In the genomic region with DNA sequence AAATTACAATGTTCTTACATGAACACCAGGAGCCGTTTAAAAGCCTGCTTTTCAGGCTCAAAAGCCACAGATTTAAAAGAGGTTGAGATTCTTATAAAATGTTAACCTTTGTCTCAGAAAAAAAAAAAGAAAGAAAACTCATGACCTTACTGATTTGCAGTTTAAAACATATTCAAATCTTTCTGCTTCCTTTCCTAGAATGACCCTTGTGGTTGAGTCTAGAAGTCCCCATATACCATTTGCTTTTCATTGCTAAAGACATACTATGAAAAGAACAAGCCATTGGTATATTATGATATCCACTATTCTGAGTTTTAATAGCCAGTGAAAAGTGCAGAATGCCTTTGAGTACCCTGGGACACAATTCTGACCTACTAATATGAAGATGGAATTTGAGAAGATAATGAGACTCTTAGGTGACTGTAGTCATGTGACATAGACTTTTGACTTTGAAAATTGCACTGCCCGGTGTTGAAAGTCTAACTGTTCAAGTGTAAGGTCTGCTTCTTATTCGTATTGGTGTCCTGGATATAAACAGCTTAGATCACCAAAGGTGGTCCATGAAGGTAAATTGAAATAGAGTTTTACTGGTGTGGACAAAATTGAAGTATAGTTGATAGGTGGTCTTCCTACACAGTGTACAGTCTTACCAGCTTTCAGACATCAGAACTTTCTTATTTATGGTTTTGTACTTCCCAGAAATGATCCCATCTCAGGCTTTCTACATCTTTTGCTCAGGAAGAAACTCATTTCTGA, we compare ENCODE assay signal across 9 cellular contexts.
DNase-seq lines count a peak whose midpoint lies in the region; ATAC-seq, FAIRE-seq and TF ChIP-seq lines count a peak whose summit lies in the region.
"Had no signal": no experiment of that assay in that cellular context is flagged by ENCODE, and none has a peak within 500 bp of the region (broad histone marks: within the 10 kb centered on the region; RNA-seq: fewer than 3 reads in every experiment).

No MANE protein-coding gene starts in this region.

- no peak for DNase-seq in activated CD8-positive, alpha-beta T cell treated with anti-CD3 and anti-CD28 coated beads for 36 hours
- no peak for DNase-seq in spleen
- no peak for DNase-seq in cerebellum (ENCODE audit: low spot score)
- no peak for DNase-seq in urothelium cell line (ENCODE audit: low spot score)
- DNase-seq in MG63: no peak
- DNase-seq: foreskin melanocyte, NCI-H526 had no signal

- ATAC-seq in GM19351 (IDR thresholded peaks at IDR 0.05; ENCODE audit: unreplicated experiment) (peak; percentile 25), HG02852 (IDR thresholded peaks at IDR 0.05; ENCODE audit: unreplicated experiment) (peak; percentile 27)
- ATAC-seq in activated CD8-positive, alpha-beta T cell treated with anti-CD3 and anti-CD28 coated beads for 36 hours: peak; percentile 11

- no peaks in the 10 kb centered on the region for H3K27me3 Mint-ChIP-seq in activated CD8-positive, alpha-beta T cell treated with anti-CD3 and anti-CD28 coated beads for 36 hours

- CTCF ChIA-PET in activated CD8-positive, alpha-beta T cell treated with anti-CD3 and anti-CD28 coated beads for 36 hours (lab: Charles Lee): interaction anchor here (1.0 to 4.6 kb wide), 6 partner anchors 12 to 115 kb away, joined by 3 to 27 read pairs (median 8); no protein-coding TSS in a partner anchor

- peaks cover 72% of the 10 kb centered on the region for H3K36me3 Mint-ChIP-seq in activated CD8-positive, alpha-beta T cell treated with anti-CD3 and anti-CD28 coated beads for 36 hours (ENCODE audit: low read depth)

- H3K4me1 ChIP-seq in spleen: peaks cover 44 to 100% (median 92%) of the 10 kb centered on the region in 6 donors

- no peak for FAIRE-seq in urothelium cell line (lab: Jason Lieb, UNC)

- no peak overlapping the region for H3K4me3 ChIP-seq in spleen
- H3K4me3 ChIP-seq in MG63: no peak overlapping the region

- no peaks in the 10 kb centered on the region for H3K27me3 ChIP-seq in spleen (replicated peaks in 1 of 7)
- no peaks in the 10 kb centered on the region for H3K27me3 ChIP-seq in MG63

- TF ChIP-seq POLR2A in spleen (IDR thresholded peaks at IDR 0.05): no peak

- H3K4me1 Mint-ChIP-seq in activated CD8-positive, alpha-beta T cell treated with anti-CD3 and anti-CD28 coated beads for 36 hours (ENCODE audit: low read depth): peaks cover 84% of the 10 kb centered on the region

- POLR2A ChIA-PET in activated CD8-positive, alpha-beta T cell treated with anti-CD3 and anti-CD28 coated beads for 36 hours (lab: Charles Lee): interaction anchor here (0.8 to 5.9 kb wide), 9 partner anchors 10 to 116 kb away, joined by 3 to 154 read pairs (median 5); partner anchors contain the start of gene DOCK10

- H3K9me3 ChIP-seq in spleen (no peaks in the 10 kb centered on the region), MG63 (no peaks in the 10 kb centered on the region)

- H3K27ac ChIP-seq in spleen: peak overlapping the region; percentile 35 to 86 (median 68)

- H3K36me3 ChIP-seq in spleen (peaks cover 0 to 53% (median 2%) of the 10 kb centered on the region in 6 donors), MG63 (peaks cover 17% of the 10 kb centered on the region; the same call in 1 of the 2 replicates)

- no peak for TF ChIP-seq CTCF in activated CD8-positive, alpha-beta T cell treated with anti-CD3 and anti-CD28 coated beads for 36 hours (IDR thresholded peaks at IDR 0.05)
- no peak for TF ChIP-seq CTCF in spleen (IDR thresholded peaks at IDR 0.05 in 8 of 11, conservative IDR thresholded peaks at IDR 0.05 in 3 of 11)

- intact Hi-C loops in activated CD8-positive, alpha-beta T cell treated with anti-CD3 and anti-CD28 coated beads for 36 hours (cut with micrococcal nuclease): loop anchor here (5.0 kb wide), 2 partner anchors 33 to 983 kb away; no protein-coding TSS in a partner anchor
- intact Hi-C loops in spleen (cut with DNase I; ENCODE audit: low total_unique reads): no loop called here

- peak overlapping the region; percentile 94 for H3K27ac Mint-ChIP-seq in activated CD8-positive, alpha-beta T cell treated with anti-CD3 and anti-CD28 coated beads for 36 hours

- H3K4me3 Mint-ChIP-seq in activated CD8-positive, alpha-beta T cell treated with anti-CD3 and anti-CD28 coated beads for 36 hours: peak overlapping the region; percentile 42

- 65 to 79% (median 68%) methylated on average over 3 of the region's 3 CpGs for WGBS in spleen, 5 donors

- H3K9me3 Mint-ChIP-seq in activated CD8-positive, alpha-beta T cell treated with anti-CD3 and anti-CD28 coated beads for 36 hours: no peaks in the 10 kb centered on the region
